Comparison of ENCODE assay signal across 9 cellular contexts in the genomic region with DNA sequence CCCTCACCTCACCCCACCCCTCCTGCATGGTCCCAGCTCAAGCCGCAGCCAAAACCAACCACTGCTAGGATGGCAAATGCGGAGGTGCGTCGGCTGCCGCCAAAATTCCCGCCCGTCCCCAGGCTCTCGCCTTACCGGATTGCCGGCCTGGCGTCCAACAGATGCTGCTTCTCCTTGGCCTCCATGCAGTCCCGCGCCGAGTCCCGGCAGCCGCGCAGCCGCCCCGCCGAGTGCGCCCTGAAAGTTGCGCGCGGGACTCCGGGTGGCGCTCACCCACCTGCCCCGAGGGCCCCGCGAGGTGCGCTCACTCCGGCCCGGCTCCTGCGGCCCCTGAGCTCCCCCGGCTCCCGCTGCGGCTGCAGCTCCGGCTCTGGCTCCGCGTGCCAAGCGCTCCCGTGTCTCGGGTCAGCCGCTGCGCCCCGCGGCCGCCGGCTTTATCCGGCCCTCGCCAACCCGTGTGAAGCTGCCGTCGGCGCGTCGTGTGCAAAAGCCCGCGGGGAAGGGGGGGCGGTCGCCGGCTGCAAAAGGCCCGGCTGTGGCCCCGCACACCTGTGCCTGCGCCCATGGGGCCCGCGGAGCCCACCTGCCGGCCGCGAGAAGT. TPM values are rescaled to one million over a fixed set of nuclear protein-coding genes. Genes with fewer than 3 reads are reported as not detected.
A peak's percentile ranks its signal among the peaks of the same experiment; 100 is the strongest.
DNase-seq lines count a peak whose midpoint lies in the region; ATAC-seq, FAIRE-seq and TF ChIP-seq lines count a peak whose summit lies in the region.
"Had no signal": no experiment of that assay in that cellular context is flagged by ENCODE, and none has a peak within 500 bp of the region (broad histone marks: within the 10 kb centered on the region; RNA-seq: fewer than 3 reads in every experiment).

A gene with protein sequence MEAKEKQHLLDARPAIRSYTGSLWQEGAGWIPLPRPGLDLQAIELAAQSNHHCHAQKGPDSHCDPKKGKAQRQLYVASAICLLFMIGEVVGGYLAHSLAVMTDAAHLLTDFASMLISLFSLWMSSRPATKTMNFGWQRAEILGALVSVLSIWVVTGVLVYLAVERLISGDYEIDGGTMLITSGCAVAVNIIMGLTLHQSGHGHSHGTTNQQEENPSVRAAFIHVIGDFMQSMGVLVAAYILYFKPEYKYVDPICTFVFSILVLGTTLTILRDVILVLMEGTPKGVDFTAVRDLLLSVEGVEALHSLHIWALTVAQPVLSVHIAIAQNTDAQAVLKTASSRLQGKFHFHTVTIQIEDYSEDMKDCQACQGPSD (minus strand): TSS at position 407 of the 601 bp plus-strand sequence. CDS start 222 bp downstream, at position 185.

- no peak within 1 kb of the TSS for H3K14ac ChIP-seq in mesenchymal stem cell (ENCODE audit: low read length in 2 of 2)

- H3K27ac ChIP-seq in A549 (no peak within 1 kb of the TSS), mesenchymal stem cell (ENCODE audit: low read length, poor library complexity, severe bottlenecking) (no peak within 1 kb of the TSS), OCI-LY7 (ENCODE audit: low read depth, low read length, poor library complexity, severe bottlenecking) (no peak within 1 kb of the TSS)

- CTCF ChIA-PET in A549 (lab: Yijun Ruan, JAX): interaction anchor here (0.6 to 1.9 kb wide), 5 partner anchors 9 to 110 kb away, joined by 3 to 11 read pairs (median 3); no protein-coding TSS in a partner anchor
- CTCF ChIA-PET in OCI-LY7 (lab: Charles Lee; ENCODE audit: unreplicated experiment): no interaction called here

- no peak within 1 kb of the TSS for H4K91ac ChIP-seq in mesenchymal stem cell (ENCODE audit: low read length)

- no peak for TF ChIP-seq CTCF in A549 (IDR thresholded peaks at IDR 0.05)
- TF ChIP-seq CTCF in HFFc6 (IDR thresholded peaks at IDR 0.05): 0 out of 2 replicates have a peak, but pooled peaks have one; percentile 7
- no peak for TF ChIP-seq CTCF in OCI-LY7 (conservative IDR thresholded peaks at IDR 0.05; ENCODE audit: low read length)

- H2AFZ ChIP-seq in mesenchymal stem cell (ENCODE audit: low read depth, low read length) (no peak within 1 kb of the TSS), OCI-LY7 (ENCODE audit: low read length) (no peak within 1 kb of the TSS)

- no peak within 1 kb of the TSS for H3K4ac ChIP-seq in mesenchymal stem cell (ENCODE audit: low read depth in 1 of 2, low read length in 2 of 2)

- H2AK5ac ChIP-seq in mesenchymal stem cell (ENCODE audit: low read length, severe bottlenecking): no peak within 1 kb of the TSS

- POLR2A ChIA-PET in A549 (lab: Yijun Ruan, JAX) (no interaction called here), OCI-LY7 (lab: Charles Lee) (interaction anchor here (0.6 kb wide), 1 partner anchor 601 kb away, joined by 4 read pairs; no protein-coding TSS in a partner anchor)

- intact Hi-C loops in OCI-LY7 (cut with micrococcal nuclease; ENCODE audit: unreplicated experiment): no loop called here

- no peak for TF ChIP-seq RAD21 in A549 (conservative IDR thresholded peaks at IDR 0.05 in 1 of 2, IDR thresholded peaks at IDR 0.05 in 1 of 2)

- no peak within 1 kb of the TSS for H2BK120ac ChIP-seq in mesenchymal stem cell (ENCODE audit: low read depth, low read length)

- H3K23ac ChIP-seq in mesenchymal stem cell (ENCODE audit: low read length in 2 of 2): peak within 1 kb of the TSS in 1 of 2 experiments; percentile 64

- H3K4me2 ChIP-seq in A549 (peak within 1 kb of the TSS; percentile 84), mesenchymal stem cell (ENCODE audit: low read length, poor library complexity, severe bottlenecking) (peak within 1 kb of the TSS; percentile 41), OCI-LY7 (ENCODE audit: low read length) (no peak within 1 kb of the TSS)

- H3K4me3 ChIP-seq in A549 (peak within 1 kb of the TSS; percentile 38), mesenchymal stem cell (ENCODE audit: insufficient read depth in 1 of 2, low read depth in 1 of 2, low read length in 2 of 2) (no peak within 1 kb of the TSS), OCI-LY7 (ENCODE audit: low read depth, low read length, poor library complexity, severe bottlenecking) (no peak within 1 kb of the TSS)

- H3K4me1 Mint-ChIP-seq in HFFc6 (ENCODE audit: low read depth): no peaks in the 10 kb centered on the region

- H2BK5ac ChIP-seq in mesenchymal stem cell (ENCODE audit: low read depth, low read length, poor library complexity, severe bottlenecking): no peak within 1 kb of the TSS

- peak; percentile 33 to 52; a peak in 5 of 6 replicates for ATAC-seq in A549
- no peak for ATAC-seq in GM21381 (IDR thresholded peaks at IDR 0.05; ENCODE audit: unreplicated experiment)
- ATAC-seq in GM21723 (IDR thresholded peaks at IDR 0.05; ENCODE audit: unreplicated experiment): no peak

- H3K9me3 Mint-ChIP-seq in HFFc6: no peaks in the 10 kb centered on the region

- no peak for TF ChIP-seq EP300 in A549 (IDR thresholded peaks at IDR 0.05)

- H3K9ac ChIP-seq in mesenchymal stem cell (ENCODE audit: low read length): no peak within 1 kb of the TSS

- H2BK15ac ChIP-seq in mesenchymal stem cell (ENCODE audit: low read depth, poor library complexity, severe bottlenecking): no peak within 1 kb of the TSS

- H4K20me1 ChIP-seq in OCI-LY7 (ENCODE audit: insufficient read depth, low read length): no peaks in the 10 kb centered on the region

- no peak within 1 kb of the TSS for H2BK12ac ChIP-seq in mesenchymal stem cell (ENCODE audit: low read length in 2 of 2)

- H3K27me3 ChIP-seq in mesenchymal stem cell (ENCODE audit: control insufficient read depth in 1 of 2, insufficient read depth in 1 of 2, low read length in 2 of 2): peaks cover 86 to 97% of the 10 kb centered on the region in 2 experiments

- H3K36me3 Mint-ChIP-seq in HFFc6 (ENCODE audit: low read depth): no peaks in the 10 kb centered on the region

- DNase-seq in A549 (ENCODE audit: low read depth in 1 of 2, low spot score in 1 of 2) (no peak), HFFc6 (no peak), ecto neural progenitor cell (ENCODE audit: low spot score) (peak; percentile 68), mesenchymal stem cell (no peak), OCI-LY7 (ENCODE audit: low spot score) (no peak)
- DNase-seq in activated CD4-positive, CD25-positive, alpha-beta regulatory T cell treated with anti-CD3 and anti-CD28 coated beads, Interleukin-2, amount 50 U/mL, for 72 hours: no peak
- DNase-seq: SIG-M5 had no signal

- no peaks in the 10 kb centered on the region for H3K79me2 ChIP-seq in OCI-LY7 (ENCODE audit: insufficient read depth, low read depth, low read length)

- H3K27ac Mint-ChIP-seq in HFFc6: no peak within 1 kb of the TSS

- H3K27me3 Mint-ChIP-seq in HFFc6 (ENCODE audit: insufficient read depth): peaks cover 61% of the 10 kb centered on the region

- no peak for TF ChIP-seq POLR2A in A549 (IDR thresholded peaks at IDR 0.05; ENCODE audit: low read length)

- peaks cover 4% of the 10 kb centered on the region; the same call in 1 of the 3 replicates for H3K4me1 ChIP-seq in A549
- H3K4me1 ChIP-seq in mesenchymal stem cell (ENCODE audit: control insufficient read depth, insufficient read depth, low read depth, low read length): peaks cover 9% of the 10 kb centered on the region
- H3K4me1 ChIP-seq in OCI-LY7 (ENCODE audit: insufficient read depth, low read length, poor library complexity, severe bottlenecking): no peaks in the 10 kb centered on the region

- no peaks in the 10 kb centered on the region for H3K9me2 ChIP-seq in OCI-LY7 (ENCODE audit: insufficient read depth, low read length)

- BruUV-seq in OCI-LY7 (replicated peaks; lab: Mats Ljungman, UMichigan): no TSS peak

- H3K36me3 ChIP-seq in mesenchymal stem cell (ENCODE audit: control insufficient read depth in 1 of 2, insufficient read depth in 2 of 2, low read depth in 1 of 2, low read length in 2 of 2): no peaks in the 10 kb centered on the region
- no peaks in the 10 kb centered on the region for H3K36me3 ChIP-seq in OCI-LY7 (ENCODE audit: insufficient read depth, low read length)

- no peak for FAIRE-seq in A549 (lab: Jason Lieb, UNC)

- H3K9me3 ChIP-seq in A549 (no peaks in the 10 kb centered on the region), mesenchymal stem cell (ENCODE audit: control insufficient read depth, low read length) (no peaks in the 10 kb centered on the region), OCI-LY7 (ENCODE audit: low read length) (no peaks in the 10 kb centered on the region)

- H3K18ac ChIP-seq in mesenchymal stem cell (ENCODE audit: low read depth in 1 of 2, low read length in 2 of 2): no peak within 1 kb of the TSS

- no peak within 1 kb of the TSS for H3K4me3 Mint-ChIP-seq in HFFc6

- H4K8ac ChIP-seq in mesenchymal stem cell (ENCODE audit: low read length): no peak within 1 kb of the TSS

- H3K79me1 ChIP-seq in mesenchymal stem cell (replicated peaks; ENCODE audit: low read length, poor library complexity, severe bottlenecking): no peaks in the 10 kb centered on the region

- WGBS in A549 (ENCODE audit: missing lambda C conversion rate): 20% methylated on average over 14 of the region's 69 CpGs
- 1% methylated on average over 55 of the region's 69 CpGs for WGBS in mesenchymal stem cell

TF ChIP-seq in A549, 52 proteins besides CTCF, POLR2A, EP300 and RAD21 (continues in another document):
- no peak for TF ChIP-seq RCOR1 (IDR thresholded peaks at IDR 0.05; ENCODE audit: low read depth, low read length)
- no peak for TF ChIP-seq HOXA7 (CRISPR knock-in tag; IDR thresholded peaks at IDR 0.05)
- TF ChIP-seq SMC3 (IDR thresholded peaks at IDR 0.05): no peak
- TF ChIP-seq, protein P1, sequence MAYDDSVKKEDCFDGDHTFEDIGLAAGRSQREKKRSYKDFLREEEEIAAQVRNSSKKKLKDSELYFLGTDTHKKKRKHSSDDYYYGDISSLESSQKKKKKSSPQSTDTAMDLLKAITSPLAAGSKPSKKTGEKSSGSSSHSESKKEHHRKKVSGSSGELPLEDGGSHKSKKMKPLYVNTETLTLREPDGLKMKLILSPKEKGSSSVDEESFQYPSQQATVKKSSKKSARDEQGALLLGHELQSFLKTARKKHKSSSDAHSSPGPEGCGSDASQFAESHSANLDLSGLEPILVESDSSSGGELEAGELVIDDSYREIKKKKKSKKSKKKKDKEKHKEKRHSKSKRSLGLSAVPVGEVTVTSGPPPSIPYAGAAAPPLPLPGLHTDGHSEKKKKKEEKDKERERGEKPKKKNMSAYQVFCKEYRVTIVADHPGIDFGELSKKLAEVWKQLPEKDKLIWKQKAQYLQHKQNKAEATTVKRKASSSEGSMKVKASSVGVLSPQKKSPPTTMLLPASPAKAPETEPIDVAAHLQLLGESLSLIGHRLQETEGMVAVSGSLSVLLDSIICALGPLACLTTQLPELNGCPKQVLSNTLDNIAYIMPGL (CRISPR knock-in tag; IDR thresholded peaks at IDR 0.05; ENCODE audit: borderline replicate concordance): no peak

RNA-seq across cellular contexts. Expression of the gene that starts here (rescaled TPM):
- polyA plus RNA-seq in A549 (2011; rRNA removed) (not detected in 2 replicates), A549 (2017; fragmentation: RNase III; extraction: RNeasy Plus Mini Kit Qiagen cat#74134 plus additional on column Dnase treatment) (not detected in 3 replicates)
- polyA plus RNA-seq in A549 (2012; cell fraction: cytosol; rRNA removed): not detected in 2 replicates
- not detected in 2 replicates for polyA plus RNA-seq in A549 (2012; cell fraction: nucleus; rRNA removed)
- polyA minus RNA-seq in A549 (2011; rRNA and poly(A)+ RNA removed): not detected in 2 replicates
- not detected for total RNA-seq in HFFc6 (2021; fragmentation: NEBNext Ultra II Directional; extraction: Animal tissue kit (Norgen Biotek cat#: 25700))
- polyA plus RNA-seq in mesenchymal stem cell (2013, experiment 1 of 2): not detected
- polyA plus RNA-seq in mesenchymal stem cell (2013, experiment 2 of 2): not detected
- not detected in 2 replicates for total RNA-seq in OCI-LY7 (2014; rRNA removed; shearing (Covaris generic))
- not detected in 2 replicates for total RNA-seq in OCI-LY7 (2022)

Comparison
In these comparisons a context has a peak if more than half of its experiments do, and no peak if none do; other contexts are left out.
1. Peak in ATAC-seq, H3K4me3 ChIP-seq and H3K4me2 ChIP-seq in A549; RNA of the gene not detected or under 1 TPM.